1 cellular context compared by ENCODE assay signal in the genomic region with DNA sequence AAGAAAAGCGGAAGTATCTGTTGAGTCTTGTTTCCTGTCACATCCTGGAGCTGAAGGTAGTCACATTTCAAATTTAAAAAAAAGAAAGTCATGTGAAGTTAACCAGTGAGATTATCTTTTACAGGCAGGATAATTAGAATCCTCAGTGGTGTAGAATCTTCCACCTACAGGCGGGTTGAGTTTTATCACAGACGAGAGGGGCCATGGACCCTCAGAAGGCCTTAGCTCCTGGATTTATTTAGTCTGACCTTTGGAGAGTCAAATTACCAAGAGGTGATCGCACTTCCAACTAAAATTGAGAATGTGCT.
TF ChIP-seq lines count a peak whose summit lies in the region.

No MANE protein-coding gene starts in this region.

TF ChIP-seq in GM12878, 131 proteins besides CTCF, POLR2A, EP300 and RAD21 (continued from another document):
- TF ChIP-seq ATF2 (IDR thresholded peaks at IDR 0.05; ENCODE audit: low read length) (peak; percentile 23; the same call in 1 of the 2 replicates), ESRRA (IDR thresholded peaks at IDR 0.05; ENCODE audit: low read length) (no peak), MTA2 (IDR thresholded peaks at IDR 0.05; ENCODE audit: low read depth) (peak; percentile 23; the same call in 1 of the 2 replicates), POLR2AphosphoS5 (IDR thresholded peaks at IDR 0.05; ENCODE audit: low read length) (peak; percentile 9; the same call in 1 of the 2 replicates), NFXL1 (IDR thresholded peaks at IDR 0.05; ENCODE audit: borderline replicate concordance) (no peak), CHD4 (IDR thresholded peaks at IDR 0.05) (no peak), ATF7 (IDR thresholded peaks at IDR 0.05; ENCODE audit: low read depth) (no peak), CREB1 (IDR thresholded peaks at IDR 0.05; ENCODE audit: low read depth) (peak; percentile 10; the same call in 1 of the 2 replicates)
- TF ChIP-seq, protein P1, sequence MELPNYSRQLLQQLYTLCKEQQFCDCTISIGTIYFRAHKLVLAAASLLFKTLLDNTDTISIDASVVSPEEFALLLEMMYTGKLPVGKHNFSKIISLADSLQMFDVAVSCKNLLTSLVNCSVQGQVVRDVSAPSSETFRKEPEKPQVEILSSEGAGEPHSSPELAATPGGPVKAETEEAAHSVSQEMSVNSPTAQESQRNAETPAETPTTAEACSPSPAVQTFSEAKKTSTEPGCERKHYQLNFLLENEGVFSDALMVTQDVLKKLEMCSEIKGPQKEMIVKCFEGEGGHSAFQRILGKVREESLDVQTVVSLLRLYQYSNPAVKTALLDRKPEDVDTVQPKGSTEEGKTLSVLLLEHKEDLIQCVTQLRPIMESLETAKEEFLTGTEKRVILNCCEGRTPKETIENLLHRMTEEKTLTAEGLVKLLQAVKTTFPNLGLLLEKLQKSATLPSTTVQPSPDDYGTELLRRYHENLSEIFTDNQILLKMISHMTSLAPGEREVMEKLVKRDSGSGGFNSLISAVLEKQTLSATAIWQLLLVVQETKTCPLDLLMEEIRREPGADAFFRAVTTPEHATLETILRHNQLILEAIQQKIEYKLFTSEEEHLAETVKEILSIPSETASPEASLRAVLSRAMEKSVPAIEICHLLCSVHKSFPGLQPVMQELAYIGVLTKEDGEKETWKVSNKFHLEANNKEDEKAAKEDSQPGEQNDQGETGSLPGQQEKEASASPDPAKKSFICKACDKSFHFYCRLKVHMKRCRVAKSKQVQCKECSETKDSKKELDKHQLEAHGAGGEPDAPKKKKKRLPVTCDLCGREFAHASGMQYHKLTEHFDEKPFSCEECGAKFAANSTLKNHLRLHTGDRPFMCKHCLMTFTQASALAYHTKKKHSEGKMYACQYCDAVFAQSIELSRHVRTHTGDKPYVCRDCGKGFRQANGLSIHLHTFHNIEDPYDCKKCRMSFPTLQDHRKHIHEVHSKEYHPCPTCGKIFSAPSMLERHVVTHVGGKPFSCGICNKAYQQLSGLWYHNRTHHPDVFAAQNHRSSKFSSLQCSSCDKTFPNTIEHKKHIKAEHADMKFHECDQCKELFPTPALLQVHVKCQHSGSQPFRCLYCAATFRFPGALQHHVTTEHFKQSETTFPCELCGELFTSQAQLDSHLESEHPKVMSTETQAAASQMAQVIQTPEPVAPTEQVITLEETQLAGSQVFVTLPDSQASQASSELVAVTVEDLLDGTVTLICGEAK (IDR thresholded peaks at IDR 0.05; ENCODE audit: borderline replicate concordance), result 0 out of 2 replicates have a peak, but pooled peaks have one; percentile 17
